Comparison of ENCODE assay signal across 19 cellular contexts in genomic region chr20:1918766-1919165, GRCh38. TPM values are rescaled to one million over a fixed set of nuclear protein-coding genes. Genes with fewer than 3 reads are reported as not detected.
DNase-seq lines count a peak whose midpoint lies in the region; ATAC-seq and TF ChIP-seq lines count a peak whose summit lies in the region.
"Had no signal": no experiment of that assay in that cellular context is flagged by ENCODE, and none has a peak within 500 bp of the region (broad histone marks: within the 10 kb centered on the region; RNA-seq: fewer than 3 reads in every experiment).

No MANE protein-coding gene starts in this region.

- ATAC-seq in Right ventricle myocardium superior (ENCODE audit: poor library complexity) (peak; percentile 85), heart left ventricle (peak; percentile 59 to 79 (median 77)), left lobe of liver (peak; percentile 80), GM19467 (IDR thresholded peaks at IDR 0.05; ENCODE audit: unreplicated experiment) (no peak), GM18861 (IDR thresholded peaks at IDR 0.05; ENCODE audit: unreplicated experiment) (no peak)

- peak in 5 of 12 donors; percentile 10 to 23 (median 18) for TF ChIP-seq CTCF in heart left ventricle (IDR thresholded peaks at IDR 0.05)

- no peaks in the 10 kb centered on the region for H3K27me3 ChIP-seq in heart left ventricle

- H3K27ac ChIP-seq in heart left ventricle = no peak overlapping the region

- H3K36me3 ChIP-seq in heart left ventricle = peaks cover 0 to 80% (median 21%) of the 10 kb centered on the region in 9 donors

- H3K4me1 ChIP-seq in heart left ventricle = peaks cover 0 to 5% (median 0%) of the 10 kb centered on the region in 12 donors

- H3K4me3 ChIP-seq in heart left ventricle = no peak overlapping the region

- no peaks in the 10 kb centered on the region for H3K9me3 ChIP-seq in heart left ventricle

- intact Hi-C loops in Right ventricle myocardium superior (cut with DNase I) = no loop called here
- intact Hi-C loops in cardiac septum (cut with DNase I) = loop anchor here (5.0 kb wide), 1 partner anchor 116 kb away; no protein-coding TSS in a partner anchor
- intact Hi-C loops in heart left ventricle (cut with DNase I) = no loop called here

- WGBS in heart left ventricle, 4 donors = 39 to 56% (median 47%) methylated on average over 6 of the region's 6 CpGs

- DNase-seq in Right ventricle myocardium superior (no peak), cardiac septum (ENCODE audit: low spot score) (no peak), heart left ventricle (peak in 1 of 5 donors; percentile 46), left lobe of liver (ENCODE audit: low spot score) (no peak)
- DNase-seq in central memory CD4-positive, alpha-beta T cell = no peak
- DNase-seq: 8988T, DMS53, GF-D8, H7, Karpas-422, MV-4-11, NCI-H1105 treated with DMSO at 0.1 percent for 48 hours, NCI-H2081, NCI-H2171 treated with DMSO at 0.1 percent for 48 hours, NCI-H446 treated with DMSO at 0.1 percent for 48 hours, NCI-H526 treated with DMSO at 0.1 percent for 48 hours, OCI-M1 had no signal

- no peak for TF ChIP-seq POLR2A in heart left ventricle (IDR thresholded peaks at IDR 0.05)

RNA-seq across cellular contexts. Expression of gene SIRPA, which starts 23.6 kb away (rescaled TPM):
- total RNA-seq in Right ventricle myocardium superior = 19.5 TPM
- 45.8 TPM for total RNA-seq in cardiac septum
- 10 to 100 TPM; 13.6 to 73.5 (median 28.5) TPM for total RNA-seq in heart left ventricle
- polyA plus RNA-seq in heart left ventricle = 10 to 100 TPM in 1 of 2 donors, 1 to 10 TPM in 1; 8.6 to 46.0 TPM
- 35.9 TPM for total RNA-seq in left lobe of liver

Comparison
In these comparisons a context has a peak if more than half of its experiments do, and no peak if none do; other contexts are left out.
1. ATAC-seq: peak in Right ventricle myocardium superior (single experiment), heart left ventricle (4 of 4) and left lobe of liver (single experiment); none in GM19467 (single experiment) and GM18861 (single experiment).